Comparison of ENCODE assay signal across 1 cellular context in genomic region chrX:135520553-135521404, GRCh38.
TF ChIP-seq lines count a peak whose summit lies in the region.

TSS of gene INTS6L (plus strand) at chrX:135520660. CDS start at chrX:135520993, 333 bp downstream.

TF ChIP-seq in HEK293, 187 proteins besides CTCF, POLR2A, EP300 and RAD21 (continued from another document):
- no peak for TF ChIP-seq GLI4 (tag by site-specific recombination; IDR thresholded peaks at IDR 0.05)
- no peak for TF ChIP-seq ZNF600 (tag by site-specific recombination; IDR thresholded peaks at IDR 0.05)
- peak; percentile 28; the same call in 1 of the 2 replicates for TF ChIP-seq ZNF18 (tag by site-specific recombination; IDR thresholded peaks at IDR 0.05)
- TF ChIP-seq SP7 (tag by site-specific recombination; IDR thresholded peaks at IDR 0.05) = no peak
- TF ChIP-seq, protein P1, sequence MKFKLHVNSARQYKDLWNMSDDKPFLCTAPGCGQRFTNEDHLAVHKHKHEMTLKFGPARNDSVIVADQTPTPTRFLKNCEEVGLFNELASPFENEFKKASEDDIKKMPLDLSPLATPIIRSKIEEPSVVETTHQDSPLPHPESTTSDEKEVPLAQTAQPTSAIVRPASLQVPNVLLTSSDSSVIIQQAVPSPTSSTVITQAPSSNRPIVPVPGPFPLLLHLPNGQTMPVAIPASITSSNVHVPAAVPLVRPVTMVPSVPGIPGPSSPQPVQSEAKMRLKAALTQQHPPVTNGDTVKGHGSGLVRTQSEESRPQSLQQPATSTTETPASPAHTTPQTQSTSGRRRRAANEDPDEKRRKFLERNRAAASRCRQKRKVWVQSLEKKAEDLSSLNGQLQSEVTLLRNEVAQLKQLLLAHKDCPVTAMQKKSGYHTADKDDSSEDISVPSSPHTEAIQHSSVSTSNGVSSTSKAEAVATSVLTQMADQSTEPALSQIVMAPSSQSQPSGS (tag by site-specific recombination; IDR thresholded peaks at IDR 0.05; ENCODE audit: low read depth) = no peak
- TF ChIP-seq ZNF280C (tag by site-specific recombination; IDR thresholded peaks at IDR 0.05) = no peak
- no peak for TF ChIP-seq MYNN (tag by site-specific recombination; IDR thresholded peaks at IDR 0.05; ENCODE audit: borderline replicate concordance)
- TF ChIP-seq ZNF473 (tag by site-specific recombination; IDR thresholded peaks at IDR 0.05) = no peak
- peak; percentile 50; the same call in 1 of the 2 replicates for TF ChIP-seq ZBTB20 (tag by site-specific recombination; IDR thresholded peaks at IDR 0.05)
- no peak for TF ChIP-seq REST (tag by site-specific recombination; IDR thresholded peaks at IDR 0.05)
- no peak for TF ChIP-seq AEBP2 (tag by site-specific recombination; IDR thresholded peaks at IDR 0.05; ENCODE audit: borderline replicate concordance)
- TF ChIP-seq KLF7 (tag by site-specific recombination; IDR thresholded peaks at IDR 0.05; ENCODE audit: borderline replicate concordance) = no peak
- TF ChIP-seq OVOL3 (tag by site-specific recombination; IDR thresholded peaks at IDR 0.05) = no peak
- TF ChIP-seq ZNF280D (tag by site-specific recombination; IDR thresholded peaks at IDR 0.05) = no peak
- no peak for TF ChIP-seq ZFP37 (tag by site-specific recombination; IDR thresholded peaks at IDR 0.05)
- TF ChIP-seq ZNF16 (tag by site-specific recombination; IDR thresholded peaks at IDR 0.05; ENCODE audit: low read depth) = no peak
- TF ChIP-seq, protein P2, sequence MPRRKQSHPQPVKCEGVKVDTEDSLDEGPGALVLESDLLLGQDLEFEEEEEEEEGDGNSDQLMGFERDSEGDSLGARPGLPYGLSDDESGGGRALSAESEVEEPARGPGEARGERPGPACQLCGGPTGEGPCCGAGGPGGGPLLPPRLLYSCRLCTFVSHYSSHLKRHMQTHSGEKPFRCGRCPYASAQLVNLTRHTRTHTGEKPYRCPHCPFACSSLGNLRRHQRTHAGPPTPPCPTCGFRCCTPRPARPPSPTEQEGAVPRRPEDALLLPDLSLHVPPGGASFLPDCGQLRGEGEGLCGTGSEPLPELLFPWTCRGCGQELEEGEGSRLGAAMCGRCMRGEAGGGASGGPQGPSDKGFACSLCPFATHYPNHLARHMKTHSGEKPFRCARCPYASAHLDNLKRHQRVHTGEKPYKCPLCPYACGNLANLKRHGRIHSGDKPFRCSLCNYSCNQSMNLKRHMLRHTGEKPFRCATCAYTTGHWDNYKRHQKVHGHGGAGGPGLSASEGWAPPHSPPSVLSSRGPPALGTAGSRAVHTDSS (tag by site-specific recombination; IDR thresholded peaks at IDR 0.05) = 0 out of 2 replicates have a peak, but pooled peaks have one; percentile 29
- TF ChIP-seq ZNF169 (tag by site-specific recombination; IDR thresholded peaks at IDR 0.05) = no peak
- TF ChIP-seq, protein P3, sequence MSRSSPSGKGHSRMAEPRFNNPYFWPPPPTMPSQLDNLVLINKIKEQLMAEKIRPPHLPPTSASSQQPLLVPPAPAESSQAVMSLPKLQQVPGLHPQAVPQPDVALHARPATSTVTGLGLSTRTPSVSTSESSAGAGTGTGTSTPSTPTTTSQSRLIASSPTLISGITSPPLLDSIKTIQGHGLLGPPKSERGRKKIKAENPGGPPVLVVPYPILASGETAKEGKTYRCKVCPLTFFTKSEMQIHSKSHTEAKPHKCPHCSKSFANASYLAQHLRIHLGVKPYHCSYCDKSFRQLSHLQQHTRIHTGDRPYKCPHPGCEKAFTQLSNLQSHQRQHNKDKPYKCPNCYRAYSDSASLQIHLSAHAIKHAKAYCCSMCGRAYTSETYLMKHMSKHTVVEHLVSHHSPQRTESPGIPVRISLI (tag by site-specific recombination; IDR thresholded peaks at IDR 0.05) = no peak
- TF ChIP-seq ZNF138 (tag by site-specific recombination; IDR thresholded peaks at IDR 0.05; ENCODE audit: borderline replicate concordance) = no peak
- TF ChIP-seq ZNF202 (tag by site-specific recombination; IDR thresholded peaks at IDR 0.05; ENCODE audit: borderline replicate concordance) = no peak
- TF ChIP-seq ZNF544 (tag by site-specific recombination; IDR thresholded peaks at IDR 0.05) = no peak
- peak; percentile 79 for TF ChIP-seq ZBTB17 (tag by site-specific recombination; IDR thresholded peaks at IDR 0.05)
- TF ChIP-seq ZNF707 (tag by site-specific recombination; IDR thresholded peaks at IDR 0.05) = no peak
- TF ChIP-seq HOXC10 (CRISPR knock-in tag; IDR thresholded peaks at IDR 0.05) = no peak
- no peak for TF ChIP-seq ZNF311 (tag by site-specific recombination; IDR thresholded peaks at IDR 0.05; ENCODE audit: borderline replicate concordance)
- TF ChIP-seq ZFHX2 (tag by site-specific recombination; conservative IDR thresholded peaks at IDR 0.05) = 0 out of 2 replicates have a peak, but pooled peaks have one; percentile 44
- no peak for TF ChIP-seq ZNF426 (tag by site-specific recombination; IDR thresholded peaks at IDR 0.05)
- no peak for TF ChIP-seq ZNF837 (tag by site-specific recombination; IDR thresholded peaks at IDR 0.05)
- no peak; the same call in none of the 2 replicates for TF ChIP-seq ZNF341 (tag by site-specific recombination; IDR thresholded peaks at IDR 0.05; ENCODE audit: low read depth)
- no peak for TF ChIP-seq ZNF174 (tag by site-specific recombination; IDR thresholded peaks at IDR 0.05)
- TF ChIP-seq ZNF624 (tag by site-specific recombination; IDR thresholded peaks at IDR 0.05) = no peak
- no peak for TF ChIP-seq ZNF404 (tag by site-specific recombination; IDR thresholded peaks at IDR 0.05)
- TF ChIP-seq ZNF623 (tag by site-specific recombination; IDR thresholded peaks at IDR 0.05) = no peak
- TF ChIP-seq SP2 (tag by site-specific recombination; IDR thresholded peaks at IDR 0.05) = peak; percentile 67
- TF ChIP-seq ZNF350 (tag by site-specific recombination; IDR thresholded peaks at IDR 0.05) = no peak
- TF ChIP-seq TRIM28 (IDR thresholded peaks at IDR 0.05; ENCODE audit: borderline replicate concordance, low read length) = no peak
- no peak for TF ChIP-seq ZSCAN16 (tag by site-specific recombination; IDR thresholded peaks at IDR 0.05)
